8 cellular contexts compared by ENCODE assay signal in genomic region chr14:21070083-21070609, GRCh38. TPM values are rescaled to one million over a fixed set of nuclear protein-coding genes. Genes with fewer than 3 reads are reported as not detected.
DNase-seq lines count a peak whose midpoint lies in the region; ATAC-seq, FAIRE-seq and TF ChIP-seq lines count a peak whose summit lies in the region.

ARHGEF40 (plus strand) TSS chr14:21070304; CDS start chr14:21070397, 93 bp downstream.

- peak; percentile 21 for DNase-seq in GM04504 (ENCODE audit: low read depth)
- peak; percentile 23 for DNase-seq in LoVo (ENCODE audit: low spot score)
- DNase-seq in globus pallidus (ENCODE audit: low spot score) = peak; percentile 84
- DNase-seq in GM19239 (ENCODE audit: insufficient read length, low spot score) = no peak
- DNase-seq in epidermal melanocyte (ENCODE audit: insufficient read length, low spot score) = no peak

- peak within 1 kb of the TSS; percentile 76 for H3K4me3 Mint-ChIP-seq in activated T-helper 17 cell treated with anti-CD3 and anti-CD28 coated beads, Interleukin-2, amount 50 U/mL, for 72 hours
- peak within 1 kb of the TSS; percentile 98 to 100 (median 99) for H3K4me3 Mint-ChIP-seq in nephron

- peaks cover 6% of the 10 kb centered on the region for H3K36me3 Mint-ChIP-seq in activated T-helper 17 cell treated with anti-CD3 and anti-CD28 coated beads, Interleukin-2, amount 50 U/mL, for 72 hours (ENCODE audit: low read depth)
- H3K36me3 Mint-ChIP-seq in nephron (ENCODE audit: low read depth) = peaks cover 24% of the 10 kb centered on the region

- no peaks in the 10 kb centered on the region for H3K9me3 Mint-ChIP-seq in activated T-helper 17 cell treated with anti-CD3 and anti-CD28 coated beads, Interleukin-2, amount 50 U/mL, for 72 hours
- no peaks in the 10 kb centered on the region for H3K9me3 Mint-ChIP-seq in nephron

- H3K4me1 Mint-ChIP-seq in activated T-helper 17 cell treated with anti-CD3 and anti-CD28 coated beads, Interleukin-2, amount 50 U/mL, for 72 hours = peaks cover 9% of the 10 kb centered on the region
- peaks cover 29% of the 10 kb centered on the region for H3K4me1 Mint-ChIP-seq in nephron

- peak; percentile 15 for ATAC-seq in activated T-helper 17 cell treated with anti-CD3 and anti-CD28 coated beads, Interleukin-2, amount 50 U/mL, for 72 hours (replicated peaks)
- ATAC-seq in HG02678 (IDR thresholded peaks at IDR 0.05; ENCODE audit: unreplicated experiment) = no peak

- TF ChIP-seq CTCF in nephron (IDR thresholded peaks at IDR 0.05; ENCODE audit: unreplicated experiment in 3 of 3) = no peak

- H3K27ac Mint-ChIP-seq in activated T-helper 17 cell treated with anti-CD3 and anti-CD28 coated beads, Interleukin-2, amount 50 U/mL, for 72 hours = no peak within 1 kb of the TSS
- peak within 1 kb of the TSS; percentile 99 to 100 (median 99) for H3K27ac Mint-ChIP-seq in nephron

- no peak for FAIRE-seq in GM19239 (lab: Jason Lieb, UNC)

- peaks cover 64% of the 10 kb centered on the region for H3K27me3 Mint-ChIP-seq in activated T-helper 17 cell treated with anti-CD3 and anti-CD28 coated beads, Interleukin-2, amount 50 U/mL, for 72 hours
- H3K27me3 Mint-ChIP-seq in nephron (ENCODE audit: low read depth) = peaks cover 5% of the 10 kb centered on the region

RNA-seq across cellular contexts. Expression of gene ARHGEF40, which starts in this region (rescaled TPM):
- under 1 TPM in 1 of 2 donors, not detected in 1; 0.26 TPM for total RNA-seq in activated T-helper 17 cell treated with anti-CD3 and anti-CD28 coated beads, Interleukin-2, amount 50 U/mL, for 72 hours

Comparison
In these comparisons a context has a peak if more than half of its experiments do, and no peak if none do; other contexts are left out.
1. Peak in ATAC-seq in activated T-helper 17 cell treated with anti-CD3 and anti-CD28 coated beads, Interleukin-2, amount 50 U/mL, for 72 hours; RNA of the gene not detected or under 1 TPM.
2. DNase-seq: peak in GM04504 (single experiment), LoVo (single experiment) and globus pallidus (single experiment); none in GM19239 (single experiment) and epidermal melanocyte (single experiment).